Comparison of ENCODE assay signal across 1 cellular context in the genomic region with DNA sequence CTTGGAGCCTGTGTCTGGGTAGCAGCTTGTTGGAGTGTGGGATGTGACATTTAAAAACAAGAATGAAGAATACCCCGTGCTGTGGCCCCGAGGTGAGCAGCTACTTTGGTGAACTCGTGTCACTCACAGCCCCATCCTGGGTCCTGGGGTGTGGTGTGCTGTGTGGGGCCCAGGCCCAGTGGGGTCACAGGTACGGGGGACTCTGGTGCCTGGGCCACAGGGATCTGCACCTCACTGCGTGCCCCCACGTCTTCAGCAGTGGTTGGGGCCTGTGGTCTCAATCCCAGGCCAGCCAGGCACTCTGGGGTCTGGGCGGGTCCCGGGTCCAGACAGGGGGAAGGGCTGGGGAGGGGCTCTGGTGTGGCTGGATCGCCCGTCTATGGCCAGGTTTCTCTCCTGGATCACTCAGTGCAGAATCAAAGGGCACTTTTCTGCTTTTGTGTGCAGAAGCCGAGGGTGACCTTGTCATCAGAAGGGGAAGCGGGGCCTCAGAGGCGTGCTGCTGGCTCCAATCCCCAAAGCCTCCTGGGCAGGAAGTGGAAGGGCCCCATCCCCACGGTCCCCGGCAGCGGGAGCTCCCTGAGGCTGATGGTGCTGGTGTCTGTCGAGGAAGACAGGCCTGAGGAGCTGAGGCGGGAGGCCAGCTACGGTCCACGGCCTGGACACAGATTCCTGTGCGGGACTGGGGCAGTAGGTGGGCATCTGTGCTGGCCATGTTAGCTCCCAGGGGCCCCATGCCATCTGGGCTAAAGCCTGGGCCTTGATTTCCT.
TF ChIP-seq lines count a peak whose summit lies in the region.

No MANE protein-coding gene starts in this region.

TF ChIP-seq in HepG2, 621 proteins besides CTCF, POLR2A, EP300 and RAD21 (continued from another document and continues in another):
- 0 out of 2 replicates have a peak, but pooled peaks have one; percentile 24 for TF ChIP-seq ZBTB49 (CRISPR knock-in tag; IDR thresholded peaks at IDR 0.05; ENCODE audit: borderline replicate concordance)
- TF ChIP-seq, protein P1, sequence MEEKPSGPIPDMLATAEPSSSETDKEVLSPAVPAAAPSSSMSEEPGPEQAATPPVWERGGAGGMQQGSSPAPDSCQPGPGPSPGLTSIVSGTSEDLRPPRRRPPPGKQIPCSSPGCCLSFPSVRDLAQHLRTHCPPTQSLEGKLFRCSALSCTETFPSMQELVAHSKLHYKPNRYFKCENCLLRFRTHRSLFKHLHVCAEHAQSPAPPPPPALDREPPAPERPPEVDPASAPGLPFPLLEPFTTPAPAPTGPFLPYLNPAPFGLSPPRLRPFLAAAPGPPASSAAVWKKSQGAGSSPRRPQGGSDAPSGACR (CRISPR knock-in tag; IDR thresholded peaks at IDR 0.05), result peak; percentile 81; the same call in 1 of the 2 replicates
- TF ChIP-seq ZNF564 (CRISPR knock-in tag; IDR thresholded peaks at IDR 0.05), result 0 out of 2 replicates have a peak, but pooled peaks have one; percentile 38
- TF ChIP-seq HNF4A (CRISPR knock-in tag; IDR thresholded peaks at IDR 0.05), result peak; percentile 82
- peak; percentile 94 for TF ChIP-seq HDAC1 (CRISPR knock-in tag; IDR thresholded peaks at IDR 0.05)
- no peak for TF ChIP-seq NFE2 (CRISPR knock-in tag; IDR thresholded peaks at IDR 0.05)
- TF ChIP-seq, protein P2, sequence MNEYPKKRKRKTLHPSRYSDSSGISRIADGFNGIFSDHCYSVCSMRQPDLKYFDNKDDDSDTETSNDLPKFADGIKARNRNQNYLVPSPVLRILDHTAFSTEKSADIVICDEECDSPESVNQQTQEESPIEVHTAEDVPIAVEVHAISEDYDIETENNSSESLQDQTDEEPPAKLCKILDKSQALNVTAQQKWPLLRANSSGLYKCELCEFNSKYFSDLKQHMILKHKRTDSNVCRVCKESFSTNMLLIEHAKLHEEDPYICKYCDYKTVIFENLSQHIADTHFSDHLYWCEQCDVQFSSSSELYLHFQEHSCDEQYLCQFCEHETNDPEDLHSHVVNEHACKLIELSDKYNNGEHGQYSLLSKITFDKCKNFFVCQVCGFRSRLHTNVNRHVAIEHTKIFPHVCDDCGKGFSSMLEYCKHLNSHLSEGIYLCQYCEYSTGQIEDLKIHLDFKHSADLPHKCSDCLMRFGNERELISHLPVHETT (CRISPR knock-in tag; conservative IDR thresholded peaks at IDR 0.05), result 0 out of 2 replicates have a peak, but pooled peaks have one; percentile 76
- peak; percentile 85; the same call in 1 of the 2 replicates for TF ChIP-seq MEIS1 (CRISPR knock-in tag; IDR thresholded peaks at IDR 0.05; ENCODE audit: borderline replicate concordance)
- peak; percentile 15; the same call in 1 of the 2 replicates for TF ChIP-seq SKIL (CRISPR knock-in tag; IDR thresholded peaks at IDR 0.05; ENCODE audit: borderline replicate concordance)
- peak; percentile 69; the same call in 1 of the 2 replicates for TF ChIP-seq ZNF772 (CRISPR knock-in tag; IDR thresholded peaks at IDR 0.05)
- TF ChIP-seq, protein P3, sequence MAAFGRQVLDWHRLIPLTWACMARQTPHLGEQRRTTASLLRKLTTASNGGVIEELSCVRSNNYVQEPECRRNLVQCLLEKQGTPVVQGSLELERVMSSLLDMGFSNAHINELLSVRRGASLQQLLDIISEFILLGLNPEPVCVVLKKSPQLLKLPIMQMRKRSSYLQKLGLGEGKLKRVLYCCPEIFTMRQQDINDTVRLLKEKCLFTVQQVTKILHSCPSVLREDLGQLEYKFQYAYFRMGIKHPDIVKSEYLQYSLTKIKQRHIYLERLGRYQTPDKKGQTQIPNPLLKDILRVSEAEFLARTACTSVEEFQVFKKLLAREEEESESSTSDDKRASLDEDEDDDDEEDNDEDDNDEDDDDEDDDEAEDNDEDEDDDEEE (CRISPR knock-in tag; IDR thresholded peaks at IDR 0.05), result 0 out of 2 replicates have a peak, but pooled peaks have one; percentile 53
- peak; percentile 73; the same call in 1 of the 2 replicates for TF ChIP-seq RNF2 (conservative IDR thresholded peaks at IDR 0.05; ENCODE audit: low read depth)
- peak; percentile 93 for TF ChIP-seq UBTF (CRISPR knock-in tag; IDR thresholded peaks at IDR 0.05)
- TF ChIP-seq ZNF3 (CRISPR knock-in tag; IDR thresholded peaks at IDR 0.05), result 0 out of 2 replicates have a peak, but pooled peaks have one; percentile 48
- no peak for TF ChIP-seq NFIC (IDR thresholded peaks at IDR 0.05; ENCODE audit: low read length)
- TF ChIP-seq GABPB1 (CRISPR knock-in tag; IDR thresholded peaks at IDR 0.05), result peak; percentile 95
- TF ChIP-seq ZNF451 (CRISPR knock-in tag; IDR thresholded peaks at IDR 0.05), result peak; percentile 77; the same call in 1 of the 2 replicates
- peak; percentile 75 for TF ChIP-seq KDM2A (CRISPR knock-in tag; IDR thresholded peaks at IDR 0.05; ENCODE audit: borderline replicate concordance, low read depth)
- 0 out of 2 replicates have a peak, but pooled peaks have one; percentile 44 for TF ChIP-seq ZNF768 (CRISPR knock-in tag; IDR thresholded peaks at IDR 0.05)
- TF ChIP-seq ESRRA (CRISPR knock-in tag; IDR thresholded peaks at IDR 0.05; ENCODE audit: low read depth), result peak; percentile 99
- TF ChIP-seq ZNF121 (CRISPR knock-in tag; IDR thresholded peaks at IDR 0.05), result peak; percentile 61
- no peak; the same call in 1 of the 2 replicates for TF ChIP-seq SNAPC5 (CRISPR knock-in tag; IDR thresholded peaks at IDR 0.05; ENCODE audit: borderline replicate concordance)
- TF ChIP-seq RBM22 (optimal IDR thresholded peaks at IDR 0.05; ENCODE audit: low read length), result no peak
- no peak for TF ChIP-seq ZNF784 (CRISPR knock-in tag; IDR thresholded peaks at IDR 0.05; ENCODE audit: borderline replicate concordance)
- TF ChIP-seq SP1 (IDR thresholded peaks at IDR 0.05), result no peak
- TF ChIP-seq SP1 (CRISPR knock-in tag; IDR thresholded peaks at IDR 0.05), result peak; percentile 21
- 0 out of 2 replicates have a peak, but pooled peaks have one; percentile 62 for TF ChIP-seq ZNF557 (CRISPR knock-in tag; IDR thresholded peaks at IDR 0.05)
- no peak for TF ChIP-seq TAF15 (IDR thresholded peaks at IDR 0.05; ENCODE audit: low read depth, low read length, poor library complexity, severe bottlenecking)
- peak; percentile 67; the same call in 1 of the 2 replicates for TF ChIP-seq ZNF30 (CRISPR knock-in tag; IDR thresholded peaks at IDR 0.05)
- TF ChIP-seq E2F2 (CRISPR knock-in tag; IDR thresholded peaks at IDR 0.05; ENCODE audit: borderline replicate concordance), result no peak
- TF ChIP-seq ZNF292 (CRISPR knock-in tag; IDR thresholded peaks at IDR 0.05; ENCODE audit: borderline replicate concordance, low read depth), result peak; percentile 65; the same call in 1 of the 2 replicates
- no peak for TF ChIP-seq IKZF1 (IDR thresholded peaks at IDR 0.05)
- TF ChIP-seq, protein P4, sequence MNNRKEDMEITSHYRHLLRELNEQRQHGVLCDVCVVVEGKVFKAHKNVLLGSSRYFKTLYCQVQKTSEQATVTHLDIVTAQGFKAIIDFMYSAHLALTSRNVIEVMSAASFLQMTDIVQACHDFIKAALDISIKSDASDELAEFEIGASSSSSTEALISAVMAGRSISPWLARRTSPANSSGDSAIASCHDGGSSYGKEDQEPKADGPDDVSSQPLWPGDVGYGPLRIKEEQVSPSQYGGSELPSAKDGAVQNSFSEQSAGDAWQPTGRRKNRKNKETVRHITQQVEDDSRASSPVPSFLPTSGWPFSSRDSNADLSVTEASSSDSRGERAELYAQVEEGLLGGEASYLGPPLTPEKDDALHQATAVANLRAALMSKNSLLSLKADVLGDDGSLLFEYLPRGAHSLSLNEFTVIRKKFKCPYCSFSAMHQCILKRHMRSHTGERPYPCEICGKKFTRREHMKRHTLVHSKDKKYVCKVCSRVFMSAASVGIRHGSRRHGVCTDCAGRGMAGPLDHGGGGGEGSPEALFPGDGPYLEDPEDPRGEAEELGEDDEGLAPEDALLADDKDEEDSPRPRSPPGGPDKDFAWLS (CRISPR knock-in tag; IDR thresholded peaks at IDR 0.05; ENCODE audit: borderline replicate concordance), result no peak
- peak; percentile 64; the same call in 1 of the 2 replicates for TF ChIP-seq BRCA1 (CRISPR knock-in tag; IDR thresholded peaks at IDR 0.05)
- no peak for TF ChIP-seq ZNF616 (CRISPR knock-in tag; IDR thresholded peaks at IDR 0.05; ENCODE audit: low read depth)
- peak; percentile 46 for TF ChIP-seq ZEB1 (IDR thresholded peaks at IDR 0.05; ENCODE audit: insufficient replicate concordance, low read depth)
- TF ChIP-seq ZFP90 (CRISPR knock-in tag; IDR thresholded peaks at IDR 0.05; ENCODE audit: borderline replicate concordance), result peak; percentile 23; the same call in 1 of the 2 replicates
- peak; percentile 65; the same call in 1 of the 2 replicates for TF ChIP-seq IRF2 (CRISPR knock-in tag; IDR thresholded peaks at IDR 0.05)
- peak; percentile 84 for TF ChIP-seq MXD4 (CRISPR knock-in tag; IDR thresholded peaks at IDR 0.05)
- TF ChIP-seq, protein P5, sequence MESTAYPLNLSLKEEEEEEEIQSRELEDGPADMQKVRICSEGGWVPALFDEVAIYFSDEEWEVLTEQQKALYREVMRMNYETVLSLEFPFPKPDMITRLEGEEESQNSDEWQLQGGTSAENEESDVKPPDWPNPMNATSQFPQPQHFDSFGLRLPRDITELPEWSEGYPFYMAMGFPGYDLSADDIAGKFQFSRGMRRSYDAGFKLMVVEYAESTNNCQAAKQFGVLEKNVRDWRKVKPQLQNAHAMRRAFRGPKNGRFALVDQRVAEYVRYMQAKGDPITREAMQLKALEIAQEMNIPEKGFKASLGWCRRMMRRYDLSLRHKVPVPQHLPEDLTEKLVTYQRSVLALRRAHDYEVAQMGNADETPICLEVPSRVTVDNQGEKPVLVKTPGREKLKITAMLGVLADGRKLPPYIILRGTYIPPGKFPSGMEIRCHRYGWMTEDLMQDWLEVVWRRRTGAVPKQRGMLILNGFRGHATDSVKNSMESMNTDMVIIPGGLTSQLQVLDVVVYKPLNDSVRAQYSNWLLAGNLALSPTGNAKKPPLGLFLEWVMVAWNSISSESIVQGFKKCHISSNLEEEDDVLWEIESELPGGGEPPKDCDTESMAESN (CRISPR knock-in tag; conservative IDR thresholded peaks at IDR 0.05), result peak; percentile 85
- TF ChIP-seq ZNF350 (CRISPR knock-in tag; IDR thresholded peaks at IDR 0.05; ENCODE audit: borderline replicate concordance, low read depth), result peak; percentile 33; the same call in 1 of the 2 replicates
- peak; percentile 88 for TF ChIP-seq POGZ (CRISPR knock-in tag; IDR thresholded peaks at IDR 0.05)
